Comparison of ENCODE assay signal across 28 cellular contexts in genomic region chr6:167302074-167302473, GRCh38. TPM values are rescaled to one million over a fixed set of nuclear protein-coding genes. Genes with fewer than 3 reads are reported as not detected.
"Had no signal": no experiment of that assay in that cellular context is flagged by ENCODE, and none has a peak within 500 bp of the region (broad histone marks: within the 10 kb centered on the region; RNA-seq: fewer than 3 reads in every experiment).

No MANE protein-coding gene starts in this region.

- H3K4me1 ChIP-seq: ascending aorta, breast epithelium, esophagus muscularis mucosa, foreskin keratinocyte, gastrocnemius medialis had no signal

- H3K36me3 ChIP-seq: ascending aorta, breast epithelium, cardiac muscle cell, esophagus muscularis mucosa, gastrocnemius medialis had no signal

- H3K27ac ChIP-seq: ascending aorta, breast epithelium, cardiac muscle cell, coronary artery, dorsolateral prefrontal cortex, esophagus muscularis mucosa, foreskin keratinocyte, gastrocnemius medialis had no signal

- DNase-seq: activated CD4-positive, alpha-beta memory T cell treated with anti-CD3 and anti-CD28 coated beads, Interleukin-2, amount 10 ng/mL, durations not matched to agents 7 days and 5 days; activated CD4-positive, alpha-beta T cell treated with anti-CD3 and anti-CD28 coated beads for 1 hour; activated CD4-positive, alpha-beta T cell treated with anti-CD3 and anti-CD28 coated beads for 4 hours; activated CD4-positive, alpha-beta T cell treated with anti-CD3 and anti-CD28 coated beads, Interleukin-2, amount 10 ng/mL, durations not matched to agents 7 days and 5 days; activated CD4-positive, alpha-beta T cell treated with anti-CD3 and anti-CD28 coated beads, Interleukin-2, amount 50 U/mL, for 4 hours; activated CD4-positive, CD25-positive, alpha-beta regulatory T cell; activated CD8-positive, alpha-beta memory T cell treated with anti-CD3 and anti-CD28 coated beads, Interleukin-2, amount 50 U/mL, for 48 hours; activated gamma-delta T cell; activated naive CD4-positive, alpha-beta T cell; activated naive CD4-positive, alpha-beta T cell treated with anti-CD3 and anti-CD28 coated beads, Interleukin-2, amount 10 ng/mL, durations not matched to agents 7 days and 5 days; activated naive CD8-positive, alpha-beta T cell treated with anti-CD3 and anti-CD28 coated beads, Interleukin-2, amount 10 ng/mL, durations not matched to agents 7 days and 5 days; activated T-cell treated with anti-CD3 and anti-CD28 coated beads for 4 hours; activated T-cell treated with anti-CD3 and anti-CD28 coated beads, Interleukin-2, amount 50 U/mL, for 24 hours; activated T-cell treated with anti-CD3 and anti-CD28 coated beads, Interleukin-2, amount 50 U/mL, for 72 hours; dorsolateral prefrontal cortex; effector memory CD8-positive, alpha-beta T cell; erythroblast; foreskin keratinocyte; gastrocnemius medialis; T-helper 2 cell had no signal

- H3K9me3 ChIP-seq: ascending aorta, breast epithelium, esophagus muscularis mucosa, gastrocnemius medialis had no signal

- H3K27me3 ChIP-seq: ascending aorta, breast epithelium, cardiac muscle cell, esophagus muscularis mucosa, foreskin keratinocyte had no signal

- H3K4me3 ChIP-seq: ascending aorta, breast epithelium, cardiac muscle cell, coronary artery, dorsolateral prefrontal cortex, esophagus muscularis mucosa, gastrocnemius medialis had no signal

- ATAC-seq: activated naive CD4-positive, alpha-beta T cell treated with anti-CD3 and anti-CD28 coated beads, Interleukin-2, amount 50 U/mL, for 72 hours; activated T-cell treated with anti-CD3 and anti-CD28 coated beads, Interleukin-2, amount 50 U/mL, for 72 hours; effector memory CD8-positive, alpha-beta T cell; foreskin keratinocyte; gastrocnemius medialis had no signal

RNA-seq across cellular contexts. Expression of gene UNC93A, which starts 11.0 kb away (rescaled TPM):
- total RNA-seq: activated CD4-positive, alpha-beta memory T cell treated with anti-CD3 and anti-CD28 coated beads, Interleukin-2, amount 10 ng/mL, durations not matched to agents 7 days and 5 days; activated CD4-positive, alpha-beta T cell treated with anti-CD3 and anti-CD28 coated beads, Interleukin-2, amount 10 ng/mL, durations not matched to agents 7 days and 5 days; activated naive CD4-positive, alpha-beta T cell treated with anti-CD3 and anti-CD28 coated beads, Interleukin-2, amount 50 U/mL, for 72 hours; activated naive CD8-positive, alpha-beta T cell treated with anti-CD3 and anti-CD28 coated beads, Interleukin-2, amount 10 ng/mL, durations not matched to agents 7 days and 5 days; activated T-cell treated with anti-CD3 and anti-CD28 coated beads, Interleukin-2, amount 50 U/mL, for 72 hours; ascending aorta; breast epithelium; cardiac muscle cell; cerebellum; esophagus muscularis mucosa; foreskin keratinocyte; gastrocnemius medialis; T-helper 1 cell treated with Interleukin-12 subunit alpha and Interleukin-12 subunit beta and Interleukin-4 antibody, amounts not matched to agents 30 ng/mL and 1 ng/mL, for 36 hours had no signal

RNA-seq across cellular contexts. Expression of gene TTLL2, which starts 22.8 kb away (rescaled TPM):
- total RNA-seq: activated CD4-positive, alpha-beta memory T cell treated with anti-CD3 and anti-CD28 coated beads, Interleukin-2, amount 10 ng/mL, durations not matched to agents 7 days and 5 days; activated CD4-positive, alpha-beta T cell treated with anti-CD3 and anti-CD28 coated beads, Interleukin-2, amount 10 ng/mL, durations not matched to agents 7 days and 5 days; activated naive CD4-positive, alpha-beta T cell treated with anti-CD3 and anti-CD28 coated beads, Interleukin-2, amount 50 U/mL, for 72 hours; activated naive CD8-positive, alpha-beta T cell treated with anti-CD3 and anti-CD28 coated beads, Interleukin-2, amount 10 ng/mL, durations not matched to agents 7 days and 5 days; activated T-cell treated with anti-CD3 and anti-CD28 coated beads, Interleukin-2, amount 50 U/mL, for 72 hours; ascending aorta; breast epithelium; cardiac muscle cell; cerebellum; esophagus muscularis mucosa; foreskin keratinocyte; gastrocnemius medialis; T-helper 1 cell treated with Interleukin-12 subunit alpha and Interleukin-12 subunit beta and Interleukin-4 antibody, amounts not matched to agents 30 ng/mL and 1 ng/mL, for 36 hours had no signal
